In genomic region chr2:145360129-145360780, GRCh38 we compare ENCODE assay signal across 1 cellular context.
TF ChIP-seq lines count a peak whose summit lies in the region.

No MANE protein-coding gene starts in this region.

TF ChIP-seq in SK-N-SH treated with all-trans-retinoic acid at 6 μM for 48 hours, 23 proteins besides CTCF, POLR2A, EP300 and RAD21 (continued from another document):
- TF ChIP-seq CSRNP3 (CRISPR knock-in tag; IDR thresholded peaks at IDR 0.05) (no peak), TSHZ2 (CRISPR knock-in tag; IDR thresholded peaks at IDR 0.05) (no peak), TCF4 (CRISPR knock-in tag; IDR thresholded peaks at IDR 0.05; ENCODE audit: borderline replicate concordance) (no peak), ZFP30 (CRISPR knock-in tag; IDR thresholded peaks at IDR 0.05) (no peak), ISL1 (CRISPR knock-in tag; IDR thresholded peaks at IDR 0.05) (no peak)
